ENCODE assay signal across 8 cellular contexts in the genomic region with DNA sequence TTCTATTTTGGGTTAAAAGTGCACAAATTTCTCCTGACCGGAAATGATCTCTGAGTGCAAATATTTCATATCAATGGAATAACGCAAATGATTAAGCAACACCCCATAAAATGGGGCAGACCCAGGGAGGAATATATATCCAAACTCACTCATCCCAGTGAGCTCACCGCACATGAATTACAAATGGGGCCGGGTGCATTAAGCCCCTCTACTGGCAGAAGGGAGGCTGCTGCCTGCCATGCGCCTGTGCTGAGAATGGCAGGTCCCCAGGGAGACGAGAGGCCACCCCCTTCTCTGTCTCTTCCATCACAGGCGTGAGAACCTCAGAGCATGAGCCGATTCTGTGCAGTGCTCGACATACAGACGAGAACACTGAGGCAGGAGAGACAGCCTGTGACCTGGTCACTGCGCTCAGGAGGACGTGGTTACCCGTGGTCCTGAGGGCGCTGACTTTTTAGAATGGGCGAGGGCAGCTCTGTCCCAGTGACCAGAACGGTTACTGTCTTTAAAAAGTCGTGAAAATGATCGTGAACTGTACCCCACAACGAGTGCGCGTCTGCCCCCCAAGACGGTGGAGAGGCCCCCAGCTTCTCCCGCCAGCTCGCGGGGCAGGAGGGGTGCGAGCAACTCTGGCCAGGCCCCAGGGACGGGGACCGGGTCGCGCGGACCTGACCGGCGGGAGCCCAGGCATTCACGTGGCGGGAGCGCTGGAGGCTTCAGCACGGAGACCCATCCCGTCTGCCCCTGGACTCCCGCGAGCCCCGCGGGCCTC. TPM values are rescaled to one million over a fixed set of nuclear protein-coding genes. Genes with fewer than 3 reads are reported as not detected.
A peak's percentile ranks its signal among the peaks of the same experiment; 100 is the strongest.
DNase-seq lines count a peak whose midpoint lies in the region; ATAC-seq and TF ChIP-seq lines count a peak whose summit lies in the region.
"Not testable (repeated sequence)": the region's sequence is repeated elsewhere in the genome, so short reads cannot be mapped to it uniquely, and the experiment has no call there.

No MANE protein-coding gene starts in this region.

- peak overlapping the region; percentile 91 for H3K4me3 Mint-ChIP-seq in activated T-helper 2 cell treated with anti-CD3 and anti-CD28 coated beads, Interferon-gamma antibody, Interleukin-2, Interleukin-4, amounts not matched to agents 10 μg/mL and 5 μg/mL and 100 μg/mL, durations not matched to agents 14 hours and 24 hours and 36 hours (ENCODE audit: low read depth)
- peak overlapping the region; percentile 89 to 91 for H3K4me3 Mint-ChIP-seq in effector memory CD8-positive, alpha-beta T cell

- H3K4me3 ChIP-seq in IMR-90 (ENCODE audit: insufficient read depth, low read depth, low read length), result peak overlapping the region; percentile 62
- H3K4me3 ChIP-seq in prostate gland, result peak overlapping the region; percentile 59 to 60
- peak overlapping the region; percentile 71 to 79 for H3K4me3 ChIP-seq in tibial artery

- DNase-seq in EH (ENCODE audit: low read depth), result peak; percentile 65
- peak; percentile 44 for DNase-seq in IMR-90
- DNase-seq in RWPE1 (ENCODE audit: low spot score); activated T-helper 2 cell treated with anti-CD3 and anti-CD28 coated beads, Interferon-gamma antibody, Interleukin-2, Interleukin-4, amounts not matched to agents 10 μg/mL and 5 μg/mL and 100 μg/mL, durations not matched to agents 14 hours and 24 hours and 36 hours (ENCODE audit: low spot score); prostate gland (ENCODE audit: low spot score); tibial artery: not testable (repeated sequence)
- peak; percentile 3 to 22 (median 6) for DNase-seq in effector memory CD8-positive, alpha-beta T cell
- DNase-seq in left kidney (ENCODE audit: low read depth, low spot score), result peak; percentile 51

- POLR2A ChIA-PET in IMR-90 (lab: Charles Lee; ENCODE audit: unreplicated experiment); RWPE1 (lab: Yijun Ruan, JAX; ENCODE audit: low non-redundant PET): not testable (repeated sequence)

- not testable (repeated sequence) for H3K9me3 Mint-ChIP-seq in activated T-helper 2 cell treated with anti-CD3 and anti-CD28 coated beads, Interferon-gamma antibody, Interleukin-2, Interleukin-4, amounts not matched to agents 10 μg/mL and 5 μg/mL and 100 μg/mL, durations not matched to agents 14 hours and 24 hours and 36 hours; effector memory CD8-positive, alpha-beta T cell

- dilution Hi-C loops in IMR-90 (cut with HindIII; ENCODE audit: low sequenced_read_pairs, unreplicated experiment), result not testable (repeated sequence)

- H3K18ac ChIP-seq in IMR-90 (ENCODE audit: low read depth, low read length), result not testable (repeated sequence)

- H3K36me3 Mint-ChIP-seq in activated T-helper 2 cell treated with anti-CD3 and anti-CD28 coated beads, Interferon-gamma antibody, Interleukin-2, Interleukin-4, amounts not matched to agents 10 μg/mL and 5 μg/mL and 100 μg/mL, durations not matched to agents 14 hours and 24 hours and 36 hours (ENCODE audit: low read depth); effector memory CD8-positive, alpha-beta T cell (ENCODE audit: insufficient read depth): not testable (repeated sequence)

- H3K27ac ChIP-seq in IMR-90 (ENCODE audit: insufficient read depth, low read length) (peak overlapping the region; percentile 3), RWPE1 (peak overlapping the region; percentile 74), prostate gland (peak overlapping the region; percentile 63 to 90), tibial artery (peak overlapping the region; percentile 71 to 81)

- H3K4me1 Mint-ChIP-seq in activated T-helper 2 cell treated with anti-CD3 and anti-CD28 coated beads, Interferon-gamma antibody, Interleukin-2, Interleukin-4, amounts not matched to agents 10 μg/mL and 5 μg/mL and 100 μg/mL, durations not matched to agents 14 hours and 24 hours and 36 hours (ENCODE audit: low read depth); effector memory CD8-positive, alpha-beta T cell (ENCODE audit: low read depth in 2 of 2): not testable (repeated sequence)

- in situ Hi-C loops in IMR-90 (cut with MboI; ENCODE audit: low sequenced_read_pairs), result loop anchor here (25.0 kb wide), 1 partner anchor 359 kb away; a partner anchor contains a TSS

- intact Hi-C loops in IMR-90 (cut with micrococcal nuclease); prostate gland (cut with DNase I): not testable (repeated sequence)
- intact Hi-C loops in activated T-helper 2 cell treated with anti-CD3 and anti-CD28 coated beads, Interferon-gamma antibody, Interleukin-2, Interleukin-4, amounts not matched to agents 10 μg/mL and 5 μg/mL and 100 μg/mL, durations not matched to agents 14 hours and 24 hours and 36 hours (cut with micrococcal nuclease), result loop anchor here (1.0 kb wide), 1 partner anchor 42 kb away; a partner anchor contains a TSS
- intact Hi-C loops in tibial artery (cut with DNase I; ENCODE audit: low total_unique reads), result loop anchor here (5.0 to 10.0 kb wide), 2 partner anchors 44 to 537 kb away; a partner anchor contains a TSS

- not testable (repeated sequence) for H3K27me3 ChIP-seq in IMR-90 (ENCODE audit: control insufficient read depth, insufficient read depth, low read length); prostate gland (replicated peaks; ENCODE audit: insufficient read depth); tibial artery

- not testable (repeated sequence) for H2BK5ac ChIP-seq in IMR-90 (ENCODE audit: low read depth, low read length, poor library complexity, severe bottlenecking)

- not testable (repeated sequence) for H2BK120ac ChIP-seq in IMR-90 (ENCODE audit: low read depth, low read length)

- H3K9me1 ChIP-seq in IMR-90 (ENCODE audit: insufficient read depth, low read length), result not testable (repeated sequence)

- not testable (repeated sequence) for H3K56ac ChIP-seq in IMR-90 (ENCODE audit: extremely low read depth, insufficient read depth, low read length)

- H3K27me3 Mint-ChIP-seq in activated T-helper 2 cell treated with anti-CD3 and anti-CD28 coated beads, Interferon-gamma antibody, Interleukin-2, Interleukin-4, amounts not matched to agents 10 μg/mL and 5 μg/mL and 100 μg/mL, durations not matched to agents 14 hours and 24 hours and 36 hours (ENCODE audit: low read depth), result peaks cover 20% of the 10 kb centered on the region
- not testable (repeated sequence) for H3K27me3 Mint-ChIP-seq in effector memory CD8-positive, alpha-beta T cell

- not testable (repeated sequence) for BruUV-seq in IMR-90 (replicated peaks; lab: Mats Ljungman, UMichigan)

- H3K4ac ChIP-seq in IMR-90 (ENCODE audit: low read depth, low read length), result peak overlapping the region; percentile 70; the same call in 1 of the 2 replicates

- 0% methylated on average over 7 of the region's 42 CpGs; no CpG with 5 or more reads in 1 of the 2 experiments for WGBS in IMR-90 (ENCODE audit: extremely low coverage in 2 of 2, insufficient read length in 1 of 2), 2 experiments
- WGBS in prostate gland, result 4% methylated on average over 38 of the region's 42 CpGs

- H2BK20ac ChIP-seq in IMR-90 (ENCODE audit: low read depth, low read length), result peak overlapping the region; percentile 61; the same call in 1 of the 2 replicates

- H3K14ac ChIP-seq in IMR-90 (replicated peaks; ENCODE audit: low read depth, low read length), result peak overlapping the region; percentile 71; the same call in 1 of the 2 replicates

- not testable (repeated sequence) for H4K91ac ChIP-seq in IMR-90 (ENCODE audit: insufficient read depth, low read depth, low read length)

- H3K4me1 ChIP-seq in IMR-90 (ENCODE audit: control insufficient read depth, insufficient read depth, low read length); prostate gland (replicated peaks): not testable (repeated sequence)
- peaks cover 0 to 26% (median 6%) of the 10 kb centered on the region in 4 donors for H3K4me1 ChIP-seq in tibial artery

- H4K8ac ChIP-seq in IMR-90 (ENCODE audit: low read depth in 2 of 2, low read length in 2 of 2), result peak overlapping the region; percentile 22 to 31; a peak in 1 of 4 replicates

- not testable (repeated sequence) for H3K9me3 ChIP-seq in IMR-90 (ENCODE audit: control insufficient read depth, insufficient read depth, low read length); prostate gland; tibial artery

- H3K23ac ChIP-seq in IMR-90 (ENCODE audit: low read depth, low read length), result peak overlapping the region; percentile 85; the same call in 1 of the 2 replicates

- CTCF ChIA-PET in IMR-90 (lab: Yijun Ruan, JAX); RWPE1 (lab: Yijun Ruan, JAX): not testable (repeated sequence)

- peak overlapping the region; percentile 24; the same call in 1 of the 2 replicates for H3K9ac ChIP-seq in IMR-90 (ENCODE audit: low read depth, low read length)

- not testable (repeated sequence) for H2BK15ac ChIP-seq in IMR-90 (ENCODE audit: low read depth, low read length)

- not testable (repeated sequence) for TF ChIP-seq CTCF in IMR-90 (conservative IDR thresholded peaks at IDR 0.05; ENCODE audit: low read depth, low read length); RWPE1 (conservative IDR thresholded peaks at IDR 0.05; ENCODE audit: low read depth); prostate gland (IDR thresholded peaks at IDR 0.05); tibial artery (IDR thresholded peaks at IDR 0.05)

- H2AK9ac ChIP-seq in IMR-90 (replicated peaks; ENCODE audit: low read depth, low read length, poor library complexity), result not testable (repeated sequence)

- H4K20me1 ChIP-seq in IMR-90 (ENCODE audit: insufficient read depth, low read length), result not testable (repeated sequence)

- 0 out of 2 replicates have a peak overlapping the region, but pooled peaks have one; percentile 68 for H2AK5ac ChIP-seq in IMR-90 (ENCODE audit: low read depth, low read length)

- H3K4me2 ChIP-seq in IMR-90 (ENCODE audit: low read depth, low read length), result peak overlapping the region; percentile 24

- H3K79me1 ChIP-seq in IMR-90 (ENCODE audit: low read depth in 1 of 2, low read length in 2 of 2), result not testable (repeated sequence)

- not testable (repeated sequence) for TF ChIP-seq RAD21 in IMR-90 (IDR thresholded peaks at IDR 0.05; ENCODE audit: low read length)

- not testable (repeated sequence) for H4K5ac ChIP-seq in IMR-90 (ENCODE audit: low read depth, low read length)

- peak overlapping the region; percentile 76 for H2AFZ ChIP-seq in IMR-90 (replicated peaks; ENCODE audit: low read length, poor library complexity)

- H3K36me3 ChIP-seq in IMR-90 (ENCODE audit: control insufficient read depth, insufficient read depth, low read length); prostate gland; tibial artery: not testable (repeated sequence)

- not testable (repeated sequence) for TF ChIP-seq POLR2A in IMR-90 (IDR thresholded peaks at IDR 0.05; ENCODE audit: low read depth, low read length); prostate gland (IDR thresholded peaks at IDR 0.05)

- not testable (repeated sequence) for H3K27ac Mint-ChIP-seq in activated T-helper 2 cell treated with anti-CD3 and anti-CD28 coated beads, Interferon-gamma antibody, Interleukin-2, Interleukin-4, amounts not matched to agents 10 μg/mL and 5 μg/mL and 100 μg/mL, durations not matched to agents 14 hours and 24 hours and 36 hours
- H3K27ac Mint-ChIP-seq in effector memory CD8-positive, alpha-beta T cell, result peak overlapping the region; percentile 79 to 81

- not testable (repeated sequence) for ATAC-seq in IMR-90 (ENCODE audit: low read depth); effector memory CD8-positive, alpha-beta T cell (replicated peaks)

RNA-seq across cellular contexts. Expression of a gene that starts 42.8 kb away (rescaled TPM):
- total RNA-seq in IMR-90 (2012; rRNA removed), result 17.2 and 24.4 TPM in 2 replicates
- polyA plus RNA-seq in IMR-90 (2012; rRNA removed), result 8.7 and 10.2 TPM in 2 replicates
- polyA plus RNA-seq in IMR-90 (2012; cell fraction: cytosol; rRNA removed), result 3.2 and 4.1 TPM in 2 replicates
- polyA plus RNA-seq in IMR-90 (2012; cell fraction: nucleus; rRNA removed; ENCODE audit: low replicate concordance), result 8.5 and 30.2 TPM in 2 replicates
- 36.2 and 36.9 TPM in 2 replicates for total RNA-seq in activated T-helper 2 cell treated with anti-CD3 and anti-CD28 coated beads, Interferon-gamma antibody, Interleukin-2, Interleukin-4, amounts not matched to agents 10 μg/mL and 5 μg/mL and 100 μg/mL, durations not matched to agents 14 hours and 24 hours and 36 hours
- 10 to 100 TPM; 29.6 to 33.2 TPM for total RNA-seq in prostate gland

Comparison
In these comparisons a context has a peak if more than half of its experiments do, and no peak if none do; other contexts are left out.
1. H3K27ac ChIP-seq: peak in every context shown above with its lines; median percentile 76 in prostate gland; 76 in tibial artery; 74 in RWPE1; 3 in IMR-90.